Comparison of ENCODE assay signal across 17 cellular contexts in genomic region chr13:66723606-66724005, GRCh38.
"Had no signal": no experiment of that assay in that cellular context is flagged by ENCODE, and none has a peak within 500 bp of the region (broad histone marks: within the 10 kb centered on the region; RNA-seq: fewer than 3 reads in every experiment).

No MANE protein-coding gene starts in this region.

- DNase-seq: activated CD4-positive, CD25-positive, alpha-beta regulatory T cell treated with anti-CD3 and anti-CD28 coated beads, Interleukin-2, amount 50 U/mL, for 72 hours; activated gamma-delta T cell treated with Interleukin-2 at 50 U/mL for 16 hours; colonic mucosa; erythroblast; foreskin melanocyte; heart left ventricle; kidney glomerular epithelial cell; left ventricle myocardium inferior; naive thymus-derived CD4-positive, alpha-beta T cell; stimulated activated CD4-positive, alpha-beta T cell treated with anti-CD3 and anti-CD28 coated beads, Interleukin-2, amount 100 ng/mL, for 24 hours; stimulated activated naive CD4-positive, alpha-beta T cell treated with Interleukin-2 at 50 U/mL for 16 hours; SW 1271; T-helper 2 cell; transverse colon had no signal

- H3K27ac ChIP-seq: cardiac muscle cell, colonic mucosa, heart left ventricle, left ventricle myocardium inferior, transverse colon, vagina, VCaP had no signal

- ATAC-seq: heart left ventricle; naive thymus-derived CD4-positive, alpha-beta T cell had no signal

- H3K27me3 ChIP-seq: cardiac muscle cell, colonic mucosa, heart left ventricle, transverse colon, vagina had no signal

- H3K36me3 ChIP-seq: cardiac muscle cell, colonic mucosa, heart left ventricle, left ventricle myocardium inferior, transverse colon, vagina had no signal

- H3K4me3 ChIP-seq: cardiac muscle cell, colonic mucosa, heart left ventricle, left ventricle myocardium inferior, transverse colon, vagina had no signal

- H3K4me1 ChIP-seq: colonic mucosa, heart left ventricle, left ventricle myocardium inferior, transverse colon, vagina had no signal

- H3K9me3 ChIP-seq: colonic mucosa, left ventricle myocardium inferior, transverse colon, vagina had no signal
